In genomic region chr18:45690975-45691815, GRCh38 we compare ENCODE assay signal across 8 cellular contexts. TPM values are rescaled to one million over a fixed set of nuclear protein-coding genes. Genes with fewer than 3 reads are reported as not detected.
A peak's percentile ranks its signal among the peaks of the same experiment; 100 is the strongest.
DNase-seq lines count a peak whose midpoint lies in the region; ATAC-seq and TF ChIP-seq lines count a peak whose summit lies in the region.

No MANE protein-coding gene starts in this region.

- H3K27ac ChIP-seq in PC-3 (ENCODE audit: low read length) (no peak overlapping the region), neural cell (ENCODE audit: low read length) (no peak overlapping the region), stomach (no peak overlapping the region)

- H3K4me2 ChIP-seq in PC-3 (ENCODE audit: low read length) (peak overlapping the region; percentile 62), neural cell (ENCODE audit: low read length) (no peak overlapping the region)

- H2AFZ ChIP-seq in PC-3 (ENCODE audit: low read length) = peak overlapping the region; percentile 59; the same call in 1 of the 2 replicates
- H2AFZ ChIP-seq in neural cell (ENCODE audit: low read depth, low read length) = no peak overlapping the region

- BruUV-seq in Caco-2 (replicated peaks; lab: Mats Ljungman, UMichigan) (no TSS peak), PC-3 (replicated peaks; lab: Mats Ljungman, UMichigan) (no TSS peak)

- H3K9ac ChIP-seq in PC-3 (ENCODE audit: low read length) (no peak overlapping the region), neural cell (ENCODE audit: low read length) (no peak overlapping the region)

- no peaks in the 10 kb centered on the region for H3K4me1 ChIP-seq in Caco-2
- H3K4me1 ChIP-seq in PC-3 (ENCODE audit: insufficient read depth, low read length) = peaks cover 5% of the 10 kb centered on the region; the same call in 1 of the 2 replicates
- peaks cover 0 to 20% (median 4%) of the 10 kb centered on the region in 4 donors for H3K4me1 ChIP-seq in stomach

- WGBS in stomach, 5 donors = 9 to 19% (median 14%) methylated on average over 12 of the region's 12 CpGs

- H3K36me3 ChIP-seq in Caco-2 (ENCODE audit: control insufficient read depth, insufficient read depth, low read length) (no peaks in the 10 kb centered on the region), PC-3 (ENCODE audit: low read depth, low read length) (no peaks in the 10 kb centered on the region), neural cell (ENCODE audit: insufficient read depth, low read length) (no peaks in the 10 kb centered on the region), stomach (no peaks in the 10 kb centered on the region)

- ATAC-seq in PC-3 = peak; percentile 98
- ATAC-seq in activated T-cell treated with anti-CD3 and anti-CD28 coated beads, Interleukin-2, amount 50 U/mL, for 4 hours = no peak
- ATAC-seq in GM19467 (IDR thresholded peaks at IDR 0.05; ENCODE audit: unreplicated experiment) = no peak

- TF ChIP-seq POLR2A in stomach (IDR thresholded peaks at IDR 0.05) = no peak

- TF ChIP-seq RAD21 in neural cell (conservative IDR thresholded peaks at IDR 0.05) = peak; percentile 83

- H3K4me3 ChIP-seq in Caco-2 (ENCODE audit: low read depth, low read length) (no peak overlapping the region), PC-3 (ENCODE audit: low read length) (no peak overlapping the region), fibroblast of the aortic adventitia (ENCODE audit: low read depth, low read length) (peak overlapping the region; percentile 46), neural cell (ENCODE audit: low read length) (no peak overlapping the region), stomach (no peak overlapping the region)

- H3K9me3 ChIP-seq in Caco-2 = no peaks in the 10 kb centered on the region
- H3K9me3 ChIP-seq in PC-3 (ENCODE audit: low read length) = no peaks in the 10 kb centered on the region
- no peaks in the 10 kb centered on the region for H3K9me3 ChIP-seq in neural cell (ENCODE audit: low read length)
- peaks cover 0 to 8% (median 2%) of the 10 kb centered on the region in 4 donors for H3K9me3 ChIP-seq in stomach

- DNase-seq in Caco-2 = peak; percentile 58 to 73
- peak; percentile 78 for DNase-seq in PC-3
- peak; percentile 77 for DNase-seq in activated T-cell treated with anti-CD3 and anti-CD28 coated beads, Interleukin-2, amount 50 U/mL, for 4 hours
- peak; percentile 89 for DNase-seq in fibroblast of the aortic adventitia (ENCODE audit: low read depth)
- peak; percentile 82 for DNase-seq in stomach

- H3K79me2 ChIP-seq in PC-3 (ENCODE audit: low read length) = no peaks in the 10 kb centered on the region
- H3K79me2 ChIP-seq in neural cell (replicated peaks; ENCODE audit: insufficient read depth, low read length) = no peaks in the 10 kb centered on the region

- H4K20me1 ChIP-seq in PC-3 (ENCODE audit: low read length) = no peaks in the 10 kb centered on the region
- no peaks in the 10 kb centered on the region for H4K20me1 ChIP-seq in neural cell (ENCODE audit: insufficient read depth)

- intact Hi-C loops in Caco-2 (cut with micrococcal nuclease; ENCODE audit: unreplicated experiment) = loop anchor here (1.0 kb wide), 3 partner anchors 148 to 219 kb away; no protein-coding TSS in a partner anchor
- intact Hi-C loops in PC-3 (cut with micrococcal nuclease) = loop anchor here (1.0 kb wide), 3 partner anchors 148 to 283 kb away; no protein-coding TSS in a partner anchor
- intact Hi-C loops in stomach (cut with DNase I; ENCODE audit: low total_unique reads) = loop anchor here (10.0 kb wide), 1 partner anchor 184 kb away; no protein-coding TSS in a partner anchor

- TF ChIP-seq EP300 in neural cell (conservative IDR thresholded peaks at IDR 0.05; ENCODE audit: poor library complexity, severe bottlenecking) (no peak), stomach (IDR thresholded peaks at IDR 0.05) (no peak)

- H3K27me3 Mint-ChIP-seq in Caco-2 (ENCODE audit: insufficient read depth, unreplicated experiment) = no peaks in the 10 kb centered on the region
- no peaks in the 10 kb centered on the region for H3K27me3 Mint-ChIP-seq in IgD-negative memory B cell
- H3K27me3 Mint-ChIP-seq in activated T-cell treated with anti-CD3 and anti-CD28 coated beads, Interleukin-2, amount 50 U/mL, for 4 hours (ENCODE audit: low read depth) = no peaks in the 10 kb centered on the region

- no peaks in the 10 kb centered on the region for H3K4me1 Mint-ChIP-seq in Caco-2 (ENCODE audit: low read depth, unreplicated experiment)
- peaks cover 24 to 37% (median 35%) of the 10 kb centered on the region in 3 donors for H3K4me1 Mint-ChIP-seq in IgD-negative memory B cell
- H3K4me1 Mint-ChIP-seq in activated T-cell treated with anti-CD3 and anti-CD28 coated beads, Interleukin-2, amount 50 U/mL, for 4 hours (ENCODE audit: low read depth) = peaks cover 46% of the 10 kb centered on the region

- POLR2A ChIA-PET in Caco-2 (lab: Charles Lee) = no interaction called here
- POLR2A ChIA-PET in PC-3 (lab: Charles Lee; ENCODE audit: unreplicated experiment) = no interaction called here

- H3F3A ChIP-seq in PC-3 (ENCODE audit: low read length, unreplicated experiment) (no peaks in the 10 kb centered on the region), neural cell (ENCODE audit: insufficient read depth, low read length, poor library complexity, severe bottlenecking) (no peaks in the 10 kb centered on the region)

- no peaks in the 10 kb centered on the region for H3K27me3 ChIP-seq in Caco-2 (replicated peaks; ENCODE audit: control insufficient read depth, insufficient read depth, low read length)
- no peaks in the 10 kb centered on the region for H3K27me3 ChIP-seq in PC-3 (ENCODE audit: low read length)
- H3K27me3 ChIP-seq in neural cell (ENCODE audit: insufficient read depth, low read depth, low read length) = no peaks in the 10 kb centered on the region
- peaks cover 0 to 5% (median 0%) of the 10 kb centered on the region in 3 donors for H3K27me3 ChIP-seq in stomach

- CTCF ChIA-PET in Caco-2 (lab: Charles Lee) (no interaction called here), PC-3 (lab: Charles Lee) (no interaction called here)

- H3K9me3 Mint-ChIP-seq in Caco-2 (ENCODE audit: unreplicated experiment) (no peaks in the 10 kb centered on the region), IgD-negative memory B cell (peaks cover 0 to 8% (median 2%) of the 10 kb centered on the region in 3 donors)
- peaks cover 8% of the 10 kb centered on the region for H3K9me3 Mint-ChIP-seq in activated T-cell treated with anti-CD3 and anti-CD28 coated beads, Interleukin-2, amount 50 U/mL, for 4 hours

- no peaks in the 10 kb centered on the region for H3K36me3 Mint-ChIP-seq in Caco-2 (ENCODE audit: insufficient read depth, unreplicated experiment)
- H3K36me3 Mint-ChIP-seq in IgD-negative memory B cell = peaks cover 15% of the 10 kb centered on the region
- peaks cover 2% of the 10 kb centered on the region for H3K36me3 Mint-ChIP-seq in activated T-cell treated with anti-CD3 and anti-CD28 coated beads, Interleukin-2, amount 50 U/mL, for 4 hours (ENCODE audit: insufficient read depth)

- no peaks in the 10 kb centered on the region for H3K9me2 ChIP-seq in PC-3 (replicated peaks; ENCODE audit: low read length)
- H3K9me2 ChIP-seq in neural cell (ENCODE audit: insufficient read depth, low read length) = no peaks in the 10 kb centered on the region

- H3K4me3 Mint-ChIP-seq in Caco-2 (ENCODE audit: unreplicated experiment) (no peak overlapping the region), IgD-negative memory B cell (peak overlapping the region in 3 of 4 donors; percentile 7 to 80 (median 58))
- no peak overlapping the region for H3K4me3 Mint-ChIP-seq in activated T-cell treated with anti-CD3 and anti-CD28 coated beads, Interleukin-2, amount 50 U/mL, for 4 hours

- H3K27ac Mint-ChIP-seq in Caco-2 (ENCODE audit: unreplicated experiment) (no peak overlapping the region), IgD-negative memory B cell (peak overlapping the region in 1 of 3 donors; percentile 17)

- TF ChIP-seq CTCF in Caco-2 (IDR thresholded peaks at IDR 0.05; ENCODE audit: insufficient read depth in 1 of 2, low read depth in 1 of 2, low read length in 1 of 2, severe bottlenecking in 1 of 2, unreplicated experiment in 1 of 2) (peak; percentile 56 to 64), PC-3 (conservative IDR thresholded peaks at IDR 0.05; ENCODE audit: low read depth, low read length) (peak; percentile 71), fibroblast of the aortic adventitia (IDR thresholded peaks at IDR 0.05; ENCODE audit: insufficient read depth, low read length) (peak; percentile 79), neural cell (IDR thresholded peaks at IDR 0.05; ENCODE audit: poor library complexity, severe bottlenecking) (peak; percentile 80), stomach (IDR thresholded peaks at IDR 0.05) (peak in 5 of 7 experiments; percentile 56 to 79 (median 75))

TF ChIP-seq in neural cell, 6 proteins besides CTCF, POLR2A, EP300 and RAD21 (continues in another document):
- TF ChIP-seq SMC3 (conservative IDR thresholded peaks at IDR 0.05; ENCODE audit: poor library complexity) = peak; percentile 85

RNA-seq across cellular contexts. Expression of gene SLC14A1, which starts 32.8 kb away (rescaled TPM):
- total RNA-seq in Caco-2 (2022) (not detected in 2 replicates), PC-3 (2014; rRNA removed) (2.3 and 6.9 TPM in 2 replicates), fibroblast of the aortic adventitia (ENCODE audit: low replicate concordance) (5.6 and 254 TPM in 2 replicates), stomach (1 to 10 TPM in 2 of 5 donors, not detected in 3; 3.9 to 4.2 TPM)
- polyA plus RNA-seq in IgD-negative memory B cell (3.5 TPM), neural cell (not detected in 2 replicates), stomach (1 to 10 TPM in 1 of 3 donors, under 1 TPM in 2; 0.20 to 3.1 (median 0.56) TPM)
- under 1 TPM in 1 of 3 donors, not detected in 2; 0.24 TPM for total RNA-seq in activated T-cell treated with anti-CD3 and anti-CD28 coated beads, Interleukin-2, amount 50 U/mL, for 4 hours
- polyA minus RNA-seq in neural cell = not detected in 2 replicates

Comparison
In these comparisons a context has a peak if more than half of its experiments do, and no peak if none do; other contexts are left out.
1. H3K4me3 Mint-ChIP-seq: peak in IgD-negative memory B cell (3 of 4); none in Caco-2 (single experiment) and activated T-cell treated with anti-CD3 and anti-CD28 coated beads, Interleukin-2, amount 50 U/mL, for 4 hours (single experiment).
2. Peak in every context shown above with its lines, with median percentiles within 50 percentile points of each other: DNase-seq and CTCF ChIP-seq.